In genomic region chr5:62578540-62578939, GRCh38 we compare ENCODE assay signal across 7 cellular contexts. TPM values are rescaled to one million over a fixed set of nuclear protein-coding genes. Genes with fewer than 3 reads are reported as not detected.
A peak's percentile ranks its signal among the peaks of the same experiment; 100 is the strongest.
DNase-seq lines count a peak whose midpoint lies in the region; ATAC-seq and TF ChIP-seq lines count a peak whose summit lies in the region.

A gene with protein sequence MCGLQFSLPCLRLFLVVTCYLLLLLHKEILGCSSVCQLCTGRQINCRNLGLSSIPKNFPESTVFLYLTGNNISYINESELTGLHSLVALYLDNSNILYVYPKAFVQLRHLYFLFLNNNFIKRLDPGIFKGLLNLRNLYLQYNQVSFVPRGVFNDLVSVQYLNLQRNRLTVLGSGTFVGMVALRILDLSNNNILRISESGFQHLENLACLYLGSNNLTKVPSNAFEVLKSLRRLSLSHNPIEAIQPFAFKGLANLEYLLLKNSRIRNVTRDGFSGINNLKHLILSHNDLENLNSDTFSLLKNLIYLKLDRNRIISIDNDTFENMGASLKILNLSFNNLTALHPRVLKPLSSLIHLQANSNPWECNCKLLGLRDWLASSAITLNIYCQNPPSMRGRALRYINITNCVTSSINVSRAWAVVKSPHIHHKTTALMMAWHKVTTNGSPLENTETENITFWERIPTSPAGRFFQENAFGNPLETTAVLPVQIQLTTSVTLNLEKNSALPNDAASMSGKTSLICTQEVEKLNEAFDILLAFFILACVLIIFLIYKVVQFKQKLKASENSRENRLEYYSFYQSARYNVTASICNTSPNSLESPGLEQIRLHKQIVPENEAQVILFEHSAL (plus strand): TSS chr5:62578819. CDS start chr5:62579439, 620 bp downstream.

- peak within 1 kb of the TSS; percentile 78 for H3K4me3 ChIP-seq in Loucy (ENCODE audit: low read length, poor library complexity, severe bottlenecking)
- H3K4me3 ChIP-seq in parathyroid adenoma (ENCODE audit: low read depth, low read length), result peak within 1 kb of the TSS; percentile 17

- H2AFZ ChIP-seq in Loucy (ENCODE audit: low read length), result no peak within 1 kb of the TSS
- H2AFZ ChIP-seq in parathyroid adenoma, result no peak within 1 kb of the TSS

- H4K20me1 ChIP-seq in Loucy (ENCODE audit: insufficient read depth, low read length, poor library complexity, severe bottlenecking), result peaks cover 5% of the 10 kb centered on the region

- H3K27me3 ChIP-seq in Loucy (ENCODE audit: insufficient read depth, low read length, poor library complexity, severe bottlenecking), result no peaks in the 10 kb centered on the region
- no peaks in the 10 kb centered on the region for H3K27me3 ChIP-seq in parathyroid adenoma (ENCODE audit: control insufficient read depth, insufficient read depth, low read length)

- TF ChIP-seq CTCF in Loucy (conservative IDR thresholded peaks at IDR 0.05; ENCODE audit: low read length) (no peak), parathyroid adenoma (IDR thresholded peaks at IDR 0.05) (no peak)

- no peaks in the 10 kb centered on the region for H3F3A ChIP-seq in Loucy (ENCODE audit: low read depth)

- H3K4me1 ChIP-seq in Loucy (ENCODE audit: insufficient read depth, low read length, poor library complexity, severe bottlenecking), result peaks cover 78% of the 10 kb centered on the region
- H3K4me1 ChIP-seq in parathyroid adenoma, result no peaks in the 10 kb centered on the region

- peak within 1 kb of the TSS; percentile 25 for H3K27ac ChIP-seq in parathyroid adenoma

- DNase-seq in dermis blood vessel endothelial cell (peak; percentile 97), mucosa of gallbladder (ENCODE audit: low spot score) (no peak), cerebellar cortex (ENCODE audit: low spot score) (no peak)

- H3K4me2 ChIP-seq in Loucy (ENCODE audit: low read depth, low read length, poor library complexity, severe bottlenecking) (peak within 1 kb of the TSS; percentile 79), parathyroid adenoma (ENCODE audit: low read length) (no peak within 1 kb of the TSS)

- H3K9me2 ChIP-seq in Loucy (replicated peaks; ENCODE audit: low read depth, low read length), result no peaks in the 10 kb centered on the region

- peaks cover 54% of the 10 kb centered on the region for H3K79me2 ChIP-seq in Loucy (ENCODE audit: insufficient read depth, low read length)
- H3K79me2 ChIP-seq in parathyroid adenoma, result no peaks in the 10 kb centered on the region

- ATAC-seq in GM18511 (IDR thresholded peaks at IDR 0.05; ENCODE audit: unreplicated experiment) (peak; percentile 93), GM21737 (IDR thresholded peaks at IDR 0.05; ENCODE audit: unreplicated experiment) (peak; percentile 84)

- H3K36me3 ChIP-seq in Loucy (ENCODE audit: insufficient read depth, low read length) (no peaks in the 10 kb centered on the region), parathyroid adenoma (ENCODE audit: control insufficient read depth, insufficient read depth, low read length) (no peaks in the 10 kb centered on the region)

- H3K9me3 ChIP-seq in Loucy (ENCODE audit: insufficient read depth, low read depth, low read length) (no peaks in the 10 kb centered on the region), parathyroid adenoma (ENCODE audit: control insufficient read depth, low read length) (no peaks in the 10 kb centered on the region)

- H3K9ac ChIP-seq in Loucy (ENCODE audit: low read depth, low read length, poor library complexity, severe bottlenecking), result peak within 1 kb of the TSS; percentile 86
- H3K9ac ChIP-seq in parathyroid adenoma, result no peak within 1 kb of the TSS

RNA-seq across cellular contexts. Expression of the gene that starts here (rescaled TPM):
- total RNA-seq in dermis blood vessel endothelial cell (48.4 and 60.8 TPM in 2 replicates), mucosa of gallbladder (1.0 TPM)

Comparison
In these comparisons a context has a peak if more than half of its experiments do, and no peak if none do; other contexts are left out.
1. RNA of the gene that starts here (total RNA-seq): 48.4 to 60.8 TPM in dermis blood vessel endothelial cell; 1.0 TPM in mucosa of gallbladder (single experiment); every median in the first group is over 10 times any median in the second.